ENCODE assay signal across 17 cellular contexts in genomic region chr1:51301844-51302162, GRCh38. TPM values are rescaled to one million over a fixed set of nuclear protein-coding genes. Genes with fewer than 3 reads are reported as not detected.
"Had no signal": no experiment of that assay in that cellular context is flagged by ENCODE, and none has a peak within 500 bp of the region (broad histone marks: within the 10 kb centered on the region; RNA-seq: fewer than 3 reads in every experiment).

No MANE protein-coding gene starts in this region.

- H3K4me3 ChIP-seq: cardiac muscle cell, colonic mucosa, heart left ventricle, right atrium auricular region, skin epidermis, tibial nerve had no signal

- H3K9me3 ChIP-seq: colonic mucosa, heart left ventricle, right atrium auricular region, tibial nerve had no signal

- H3K4me3 Mint-ChIP-seq: activated CD8-positive, alpha-beta T cell treated with anti-CD3 and anti-CD28 coated beads for 36 hours; activated naive CD8-positive, alpha-beta T cell treated with anti-CD3 and anti-CD28 coated beads, Interleukin-2, amount 50 U/mL, for 24 hours; activated T-helper 1 cell treated with anti-CD3 and anti-CD28 coated beads, Interleukin-12 subunit alpha, Interleukin-12 subunit beta, Interleukin-2, Interleukin-4 antibody, amounts not matched to agents 30 ng/mL and 10 ng/mL and 1 ng/mL, durations not matched to agents 14 hours and 24 hours and 36 hours; naive thymus-derived CD8-positive, alpha-beta T cell; T-helper 2 cell treated with Interferon-gamma antibody and Interleukin-4, amounts not matched to agents 5 μg/mL and 100 μg/mL, for 36 hours had no signal

- H3K27ac Mint-ChIP-seq: activated CD8-positive, alpha-beta T cell treated with anti-CD3 and anti-CD28 coated beads for 36 hours; activated T-helper 1 cell treated with anti-CD3 and anti-CD28 coated beads, Interleukin-12 subunit alpha, Interleukin-12 subunit beta, Interleukin-2, Interleukin-4 antibody, amounts not matched to agents 30 ng/mL and 10 ng/mL and 1 ng/mL, durations not matched to agents 14 hours and 24 hours and 36 hours; T-helper 2 cell treated with Interferon-gamma antibody and Interleukin-4, amounts not matched to agents 5 μg/mL and 100 μg/mL, for 36 hours had no signal

- H3K9me3 Mint-ChIP-seq: activated CD8-positive, alpha-beta T cell treated with anti-CD3 and anti-CD28 coated beads for 36 hours; activated naive CD8-positive, alpha-beta T cell treated with anti-CD3 and anti-CD28 coated beads, Interleukin-2, amount 50 U/mL, for 24 hours; activated T-helper 1 cell treated with anti-CD3 and anti-CD28 coated beads, Interleukin-12 subunit alpha, Interleukin-12 subunit beta, Interleukin-2, Interleukin-4 antibody, amounts not matched to agents 30 ng/mL and 10 ng/mL and 1 ng/mL, durations not matched to agents 14 hours and 24 hours and 36 hours; naive thymus-derived CD8-positive, alpha-beta T cell; T-helper 2 cell treated with Interferon-gamma antibody and Interleukin-4, amounts not matched to agents 5 μg/mL and 100 μg/mL, for 36 hours had no signal

- H3K36me3 Mint-ChIP-seq: naive thymus-derived CD8-positive, alpha-beta T cell had no signal

- H3K27me3 ChIP-seq: cardiac muscle cell, colonic mucosa, heart left ventricle, right atrium auricular region, tibial nerve had no signal

- ATAC-seq: heart left ventricle; left colon; naive thymus-derived CD8-positive, alpha-beta T cell had no signal

- H3K36me3 ChIP-seq: cardiac muscle cell, colonic mucosa, heart left ventricle, right atrium auricular region, tibial nerve had no signal

- DNase-seq: activated CD8-positive, alpha-beta memory T cell treated with anti-CD3 and anti-CD28 coated beads, Interleukin-2, amount 50 U/mL, for 4 hours; activated CD8-positive, alpha-beta T cell treated with anti-CD3 and anti-CD28 coated beads for 36 hours; activated naive CD4-positive, alpha-beta T cell treated with Interleukin-2 at 50 U/mL for 16 hours; activated naive CD8-positive, alpha-beta T cell treated with anti-CD3 and anti-CD28 coated beads, Interleukin-2, amount 50 U/mL, for 24 hours; colonic mucosa; effector CD4-positive, alpha-beta T cell; foreskin melanocyte; heart left ventricle; left colon; naive thymus-derived CD8-positive, alpha-beta T cell; nucleus accumbens had no signal

- H3K27ac ChIP-seq: cardiac muscle cell, colonic mucosa, heart left ventricle, right atrium auricular region, tibial nerve had no signal

RNA-seq across cellular contexts. Expression of gene TTC39A, which starts 28.6 kb away (rescaled TPM):
- total RNA-seq: activated T-helper 1 cell treated with anti-CD3 and anti-CD28 coated beads, Interleukin-12 subunit alpha, Interleukin-12 subunit beta, Interleukin-2, Interleukin-4 antibody, amounts not matched to agents 30 ng/mL and 10 ng/mL and 1 ng/mL, durations not matched to agents 14 hours and 24 hours and 36 hours; naive thymus-derived CD8-positive, alpha-beta T cell had no signal
